1 cellular context compared by ENCODE assay signal in the genomic region with DNA sequence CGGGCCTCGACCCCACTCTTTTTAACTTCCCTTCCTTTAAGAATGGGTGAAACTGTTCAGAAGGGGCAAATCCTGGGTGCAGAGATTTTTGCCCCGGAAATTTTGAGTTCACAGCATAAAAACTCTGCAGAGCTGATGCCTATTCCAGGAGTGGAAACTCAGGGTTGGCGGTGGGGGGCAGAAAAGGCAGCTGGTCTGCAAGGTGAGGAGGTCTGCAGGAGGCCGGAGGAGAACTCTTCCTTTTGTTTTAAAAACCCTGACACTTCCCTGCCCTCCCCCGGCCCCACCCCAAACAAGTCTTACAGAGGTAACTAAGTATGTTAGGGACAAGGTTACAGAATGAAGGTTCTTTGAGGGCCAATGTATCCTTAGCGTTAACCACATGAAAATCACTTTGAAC.
TF ChIP-seq lines count a peak whose summit lies in the region.

No MANE protein-coding gene starts in this region.

TF ChIP-seq in HCT116, 20 proteins besides CTCF, POLR2A, EP300 and RAD21 (continued from another document):
- TF ChIP-seq, protein P1, sequence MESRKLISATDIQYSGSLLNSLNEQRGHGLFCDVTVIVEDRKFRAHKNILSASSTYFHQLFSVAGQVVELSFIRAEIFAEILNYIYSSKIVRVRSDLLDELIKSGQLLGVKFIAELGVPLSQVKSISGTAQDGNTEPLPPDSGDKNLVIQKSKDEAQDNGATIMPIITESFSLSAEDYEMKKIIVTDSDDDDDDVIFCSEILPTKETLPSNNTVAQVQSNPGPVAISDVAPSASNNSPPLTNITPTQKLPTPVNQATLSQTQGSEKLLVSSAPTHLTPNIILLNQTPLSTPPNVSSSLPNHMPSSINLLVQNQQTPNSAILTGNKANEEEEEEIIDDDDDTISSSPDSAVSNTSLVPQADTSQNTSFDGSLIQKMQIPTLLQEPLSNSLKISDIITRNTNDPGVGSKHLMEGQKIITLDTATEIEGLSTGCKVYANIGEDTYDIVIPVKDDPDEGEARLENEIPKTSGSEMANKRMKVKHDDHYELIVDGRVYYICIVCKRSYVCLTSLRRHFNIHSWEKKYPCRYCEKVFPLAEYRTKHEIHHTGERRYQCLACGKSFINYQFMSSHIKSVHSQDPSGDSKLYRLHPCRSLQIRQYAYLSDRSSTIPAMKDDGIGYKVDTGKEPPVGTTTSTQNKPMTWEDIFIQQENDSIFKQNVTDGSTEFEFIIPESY (IDR thresholded peaks at IDR 0.05; ENCODE audit: extremely low read depth, insufficient replicate concordance, low read length) = no peak
- TF ChIP-seq POLR2AphosphoS5 (IDR thresholded peaks at IDR 0.05; ENCODE audit: low read depth, low read length) = no peak
- no peak for TF ChIP-seq YY1 (IDR thresholded peaks at IDR 0.05; ENCODE audit: extremely low read depth, insufficient replicate concordance, low read depth, low read length)
- TF ChIP-seq JUND (IDR thresholded peaks at IDR 0.05) = no peak
- TF ChIP-seq, protein P2, sequence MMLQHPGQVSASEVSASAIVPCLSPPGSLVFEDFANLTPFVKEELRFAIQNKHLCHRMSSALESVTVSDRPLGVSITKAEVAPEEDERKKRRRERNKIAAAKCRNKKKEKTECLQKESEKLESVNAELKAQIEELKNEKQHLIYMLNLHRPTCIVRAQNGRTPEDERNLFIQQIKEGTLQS (IDR thresholded peaks at IDR 0.05) = no peak
- no peak for TF ChIP-seq ZFX (IDR thresholded peaks at IDR 0.05)
- TF ChIP-seq, protein P3, sequence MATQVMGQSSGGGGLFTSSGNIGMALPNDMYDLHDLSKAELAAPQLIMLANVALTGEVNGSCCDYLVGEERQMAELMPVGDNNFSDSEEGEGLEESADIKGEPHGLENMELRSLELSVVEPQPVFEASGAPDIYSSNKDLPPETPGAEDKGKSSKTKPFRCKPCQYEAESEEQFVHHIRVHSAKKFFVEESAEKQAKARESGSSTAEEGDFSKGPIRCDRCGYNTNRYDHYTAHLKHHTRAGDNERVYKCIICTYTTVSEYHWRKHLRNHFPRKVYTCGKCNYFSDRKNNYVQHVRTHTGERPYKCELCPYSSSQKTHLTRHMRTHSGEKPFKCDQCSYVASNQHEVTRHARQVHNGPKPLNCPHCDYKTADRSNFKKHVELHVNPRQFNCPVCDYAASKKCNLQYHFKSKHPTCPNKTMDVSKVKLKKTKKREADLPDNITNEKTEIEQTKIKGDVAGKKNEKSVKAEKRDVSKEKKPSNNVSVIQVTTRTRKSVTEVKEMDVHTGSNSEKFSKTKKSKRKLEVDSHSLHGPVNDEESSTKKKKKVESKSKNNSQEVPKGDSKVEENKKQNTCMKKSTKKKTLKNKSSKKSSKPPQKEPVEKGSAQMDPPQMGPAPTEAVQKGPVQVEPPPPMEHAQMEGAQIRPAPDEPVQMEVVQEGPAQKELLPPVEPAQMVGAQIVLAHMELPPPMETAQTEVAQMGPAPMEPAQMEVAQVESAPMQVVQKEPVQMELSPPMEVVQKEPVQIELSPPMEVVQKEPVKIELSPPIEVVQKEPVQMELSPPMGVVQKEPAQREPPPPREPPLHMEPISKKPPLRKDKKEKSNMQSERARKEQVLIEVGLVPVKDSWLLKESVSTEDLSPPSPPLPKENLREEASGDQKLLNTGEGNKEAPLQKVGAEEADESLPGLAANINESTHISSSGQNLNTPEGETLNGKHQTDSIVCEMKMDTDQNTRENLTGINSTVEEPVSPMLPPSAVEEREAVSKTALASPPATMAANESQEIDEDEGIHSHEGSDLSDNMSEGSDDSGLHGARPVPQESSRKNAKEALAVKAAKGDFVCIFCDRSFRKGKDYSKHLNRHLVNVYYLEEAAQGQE (IDR thresholded peaks at IDR 0.05; ENCODE audit: low read depth) = no peak
- no peak for TF ChIP-seq ELF1 (IDR thresholded peaks at IDR 0.05; ENCODE audit: borderline replicate concordance, low read depth)
- no peak for TF ChIP-seq EGR1 (IDR thresholded peaks at IDR 0.05; ENCODE audit: low read depth)
- no peak for TF ChIP-seq SIN3A (IDR thresholded peaks at IDR 0.05; ENCODE audit: low read depth)
- TF ChIP-seq EZH2 (IDR thresholded peaks at IDR 0.05) = no peak
